20 cellular contexts compared by ENCODE assay signal in genomic region chr10:128130051-128130450, GRCh38. TPM values are rescaled to one million over a fixed set of nuclear protein-coding genes. Genes with fewer than 3 reads are reported as not detected.
A peak's percentile ranks its signal among the peaks of the same experiment; 100 is the strongest.
DNase-seq lines count a peak whose midpoint lies in the region; ATAC-seq, FAIRE-seq and TF ChIP-seq lines count a peak whose summit lies in the region.
"Had no signal": no experiment of that assay in that cellular context is flagged by ENCODE, and none has a peak within 500 bp of the region (broad histone marks: within the 10 kb centered on the region; RNA-seq: fewer than 3 reads in every experiment).

No MANE protein-coding gene starts in this region.

- peaks cover under 1% of the 10 kb centered on the region; the same call in 1 of the 2 replicates for H3K4me1 ChIP-seq in IMR-90 (ENCODE audit: control insufficient read depth, insufficient read depth, low read length)
- peaks cover 10% of the 10 kb centered on the region for H3K4me1 ChIP-seq in mammary epithelial cell (ENCODE audit: insufficient read depth, low read length)
- H3K4me1 ChIP-seq in keratinocyte (ENCODE audit: control insufficient read depth, extremely low read depth, insufficient read depth, low read length), result peaks cover 15% of the 10 kb centered on the region

- H2AFZ ChIP-seq in IMR-90 (replicated peaks; ENCODE audit: low read length, poor library complexity) (no peak overlapping the region), mammary epithelial cell (ENCODE audit: low read depth, low read length) (no peak overlapping the region), keratinocyte (ENCODE audit: control insufficient read depth, low read length) (no peak overlapping the region)

- H4K5ac ChIP-seq in IMR-90 (ENCODE audit: low read depth, low read length), result no peak overlapping the region

- no peak overlapping the region for H3K4ac ChIP-seq in IMR-90 (ENCODE audit: low read depth, low read length)

- H3K27ac ChIP-seq in IMR-90 (ENCODE audit: insufficient read depth, low read length) (no peak overlapping the region), mammary epithelial cell (ENCODE audit: insufficient read depth, low read depth, low read length) (no peak overlapping the region), keratinocyte (ENCODE audit: control insufficient read depth, insufficient read depth, low read length) (no peak overlapping the region)
- H3K27ac ChIP-seq: gastroesophageal sphincter, Peyer's patch had no signal

- H3K14ac ChIP-seq in IMR-90 (replicated peaks; ENCODE audit: low read depth, low read length), result no peak overlapping the region

- dilution Hi-C loops in IMR-90 (cut with HindIII; ENCODE audit: low sequenced_read_pairs, unreplicated experiment) (no loop called here), mammary epithelial cell (cut with HindIII; ENCODE audit: low sequenced_read_pairs) (no loop called here), keratinocyte (cut with MboI; ENCODE audit: extremely low pct_ligation_motif_present, low sequenced_read_pairs) (no loop called here)

- TF ChIP-seq POLR2A in IMR-90 (IDR thresholded peaks at IDR 0.05; ENCODE audit: low read depth, low read length), result no peak

- no peak overlapping the region for H2BK5ac ChIP-seq in IMR-90 (ENCODE audit: low read depth, low read length, poor library complexity, severe bottlenecking)

- BruUV-seq in IMR-90 (replicated peaks; lab: Mats Ljungman, UMichigan), result no TSS peak
- BruUV-seq in mammary epithelial cell (replicated peaks; lab: Mats Ljungman, UMichigan), result no TSS peak

- H3K79me2 ChIP-seq in mammary epithelial cell (ENCODE audit: insufficient read depth, low read length) (peaks cover 11% of the 10 kb centered on the region), keratinocyte (ENCODE audit: control insufficient read depth, insufficient read depth, low read length) (peaks cover 10% of the 10 kb centered on the region)

- H3K27me3 ChIP-seq in IMR-90 (ENCODE audit: control insufficient read depth, insufficient read depth, low read length) (no peaks in the 10 kb centered on the region; the same call in 1 of the 2 replicates), mammary epithelial cell (ENCODE audit: insufficient read depth, low read length) (no peaks in the 10 kb centered on the region), keratinocyte (ENCODE audit: control insufficient read depth, extremely low read depth, insufficient read depth, low read length) (no peaks in the 10 kb centered on the region)
- H3K27me3 ChIP-seq: Peyer's patch had no signal

- H2BK15ac ChIP-seq in IMR-90 (ENCODE audit: low read depth, low read length), result no peak overlapping the region

- DNase-seq in AG10803 (ENCODE audit: low read depth) (peak; percentile 69), IMR-90 (peak; percentile 51), mammary epithelial cell (peak; percentile 48), keratinocyte (ENCODE audit: low read depth, low spot score) (no peak), GM13976 (ENCODE audit: low spot score) (no peak), GM10248 (ENCODE audit: extremely low spot score) (no peak)
- DNase-seq in activated CD4-positive, alpha-beta T cell treated with anti-CD3 and anti-CD28 coated beads, Interleukin-2, amount 50 U/mL, for 1 hour, result no peak
- DNase-seq: activated CD4-positive, CD25-positive, alpha-beta regulatory T cell treated with anti-CD3 and anti-CD28 coated beads, Interleukin-2, amount 50 U/mL, for 72 hours; CD8-positive, alpha-beta memory T cell; DND-41; GOT3; left ventricle myocardium superior; NCI-H774; occipital lobe; Peyer's patch; right cardiac atrium; stimulated activated naive CD8-positive, alpha-beta T cell treated with anti-CD3 and anti-CD28 coated beads, Interleukin-15, Interleukin-2, amounts not matched to agents 100 U/mL and 50 U/mL, for 24 hours had no signal

- H3K4me2 ChIP-seq in IMR-90 (ENCODE audit: low read depth, low read length), result no peak overlapping the region
- no peak overlapping the region for H3K4me2 ChIP-seq in mammary epithelial cell (ENCODE audit: insufficient read depth, low read depth, low read length)
- H3K4me2 ChIP-seq in keratinocyte (ENCODE audit: control insufficient read depth, extremely low read depth, insufficient read depth, low read depth, low read length), result peak overlapping the region; percentile 48

- H4K91ac ChIP-seq in IMR-90 (ENCODE audit: insufficient read depth, low read depth, low read length), result no peak overlapping the region

- H3K36me3 ChIP-seq in IMR-90 (ENCODE audit: control insufficient read depth, insufficient read depth, low read length) (no peaks in the 10 kb centered on the region), mammary epithelial cell (ENCODE audit: insufficient read depth, low read length) (no peaks in the 10 kb centered on the region), keratinocyte (ENCODE audit: control insufficient read depth in 2 of 2, extremely low read depth in 1 of 2, insufficient read depth in 2 of 2, low read length in 2 of 2) (no peaks in the 10 kb centered on the region)
- H3K36me3 ChIP-seq: gastroesophageal sphincter, Peyer's patch had no signal

- H3K9ac ChIP-seq in IMR-90 (ENCODE audit: low read depth, low read length), result no peak overlapping the region
- no peak overlapping the region for H3K9ac ChIP-seq in mammary epithelial cell (ENCODE audit: insufficient read depth, low read length)
- no peak overlapping the region for H3K9ac ChIP-seq in keratinocyte (ENCODE audit: control insufficient read depth, extremely low read depth, insufficient read depth, low read length)

- TF ChIP-seq CTCF in AG10803 (conservative IDR thresholded peaks at IDR 0.05; ENCODE audit: low read length), result no peak
- no peak for TF ChIP-seq CTCF in IMR-90 (conservative IDR thresholded peaks at IDR 0.05; ENCODE audit: low read depth, low read length)
- no peak for TF ChIP-seq CTCF in mammary epithelial cell (conservative IDR thresholded peaks at IDR 0.05 in 1 of 2, IDR thresholded peaks at IDR 0.05 in 1 of 2; ENCODE audit: extremely low read depth in 1 of 2, insufficient read depth in 1 of 2, low read depth in 1 of 2, low read length in 2 of 2)
- TF ChIP-seq CTCF in keratinocyte (optimal IDR thresholded peaks at IDR 0.05 in 1 of 3, IDR thresholded peaks at IDR 0.05 in 1 of 3, conservative IDR thresholded peaks at IDR 0.05 in 1 of 3; ENCODE audit: extremely low read depth in 1 of 3, insufficient read depth in 2 of 3, low read length in 3 of 3), result no peak
- TF ChIP-seq CTCF in GM13976 (IDR thresholded peaks at IDR 0.05; ENCODE audit: borderline replicate concordance, control extremely low read depth, extremely low read depth, insufficient read depth, missing control alignments), result no peak
- no peak for TF ChIP-seq CTCF in GM10248 (IDR thresholded peaks at IDR 0.05; ENCODE audit: control extremely low read depth, extremely low read depth, low read depth, missing control alignments)

- no peak overlapping the region for H2AK9ac ChIP-seq in IMR-90 (replicated peaks; ENCODE audit: low read depth, low read length, poor library complexity)

- no peak overlapping the region for H2BK120ac ChIP-seq in IMR-90 (ENCODE audit: low read depth, low read length)

- H2BK20ac ChIP-seq in IMR-90 (ENCODE audit: low read depth, low read length), result no peak overlapping the region

- H4K8ac ChIP-seq in IMR-90 (ENCODE audit: low read depth in 2 of 2, low read length in 2 of 2), result no peak overlapping the region

- CTCF ChIA-PET in IMR-90 (lab: Yijun Ruan, JAX) (no interaction called here), mammary epithelial cell (lab: Charles Lee; ENCODE audit: low non-redundant PET) (no interaction called here), GM10248 (lab: Yijun Ruan, JAX) (interaction anchor here (0.8 to 1.7 kb wide), 4 partner anchors 11 to 51 kb away, joined by 3 to 5 read pairs (median 4); no protein-coding TSS in a partner anchor)

- H3K9me1 ChIP-seq in IMR-90 (ENCODE audit: insufficient read depth, low read length) (no peaks in the 10 kb centered on the region), keratinocyte (ENCODE audit: control insufficient read depth, extremely low read depth, insufficient read depth, low read length) (no peaks in the 10 kb centered on the region)

- ATAC-seq in IMR-90 (ENCODE audit: low read depth) (peak; percentile 27; the same call in 1 of the 2 replicates), HG02642 (IDR thresholded peaks at IDR 0.05; ENCODE audit: poor library complexity, unreplicated experiment) (no peak)
- ATAC-seq: gastroesophageal sphincter; left ventricle myocardium superior; right cardiac atrium; SK-N-SH treated with all-trans-retinoic acid at 6 μM for 48 hours; stimulated activated naive CD8-positive, alpha-beta T cell treated with anti-CD3 and anti-CD28 coated beads, Interleukin-15, Interleukin-2, amounts not matched to agents 100 U/mL and 50 U/mL, for 24 hours had no signal

- WGBS in IMR-90 (ENCODE audit: extremely low coverage in 2 of 2, insufficient read length in 1 of 2), 2 experiments, result no CpG with 5 or more reads among the region's 1 CpG
- WGBS in mammary epithelial cell (ENCODE audit: low coverage, missing lambda C conversion rate), result 0% methylated on average over 1 of the region's 1 CpG

- H3K9me3 ChIP-seq in IMR-90 (ENCODE audit: control insufficient read depth, insufficient read depth, low read length) (no peaks in the 10 kb centered on the region), mammary epithelial cell (replicated peaks; ENCODE audit: insufficient read depth, low read length) (no peaks in the 10 kb centered on the region), keratinocyte (ENCODE audit: control insufficient read depth, low read depth, low read length) (no peaks in the 10 kb centered on the region)
- H3K9me3 ChIP-seq: gastroesophageal sphincter, Peyer's patch had no signal

- in situ Hi-C loops in IMR-90 (cut with MboI; ENCODE audit: low sequenced_read_pairs) (no loop called here), mammary epithelial cell (cut with MboI; ENCODE audit: low sequenced_read_pairs in 2 of 2) (loop anchor here in 1 of 2 donors (25.0 kb wide), 1 partner anchor 218 kb away; the partner anchor contains the start of gene PTPRE), GM13976 (cut with MboI; ENCODE audit: low sequenced_read_pairs, unreplicated experiment) (no loop called here)

- intact Hi-C loops in IMR-90 (cut with micrococcal nuclease), result no loop called here
- intact Hi-C loops in mammary epithelial cell (cut with micrococcal nuclease), result no loop called here

- no peak for TF ChIP-seq RAD21 in IMR-90 (IDR thresholded peaks at IDR 0.05; ENCODE audit: low read length)

- no peak overlapping the region for H3K56ac ChIP-seq in IMR-90 (ENCODE audit: extremely low read depth, insufficient read depth, low read length)

- no peak overlapping the region for H2AK5ac ChIP-seq in IMR-90 (ENCODE audit: low read depth, low read length)

- no peaks in the 10 kb centered on the region for H3K79me1 ChIP-seq in IMR-90 (ENCODE audit: low read depth in 1 of 2, low read length in 2 of 2)

- H4K20me1 ChIP-seq in IMR-90 (ENCODE audit: insufficient read depth, low read length), result no peaks in the 10 kb centered on the region
- no peaks in the 10 kb centered on the region for H4K20me1 ChIP-seq in mammary epithelial cell (ENCODE audit: insufficient read depth, low read length)
- no peaks in the 10 kb centered on the region for H4K20me1 ChIP-seq in keratinocyte (ENCODE audit: control insufficient read depth, extremely low read depth, insufficient read depth, low read length)

- H3K4me3 ChIP-seq in AG10803 (ENCODE audit: low read length) (no peak overlapping the region), IMR-90 (ENCODE audit: insufficient read depth, low read depth, low read length) (no peak overlapping the region), mammary epithelial cell (replicated peaks in 1 of 3; ENCODE audit: insufficient read depth in 1 of 3, low read depth in 2 of 3, low read length in 3 of 3) (no peak overlapping the region), keratinocyte (ENCODE audit: control insufficient read depth in 2 of 3, extremely low read depth in 1 of 3, insufficient read depth in 2 of 3, low read depth in 1 of 3, low read length in 3 of 3) (no peak overlapping the region)
- H3K4me3 ChIP-seq: gastroesophageal sphincter, Peyer's patch had no signal

- no peak overlapping the region for H3K23ac ChIP-seq in IMR-90 (ENCODE audit: low read depth, low read length)

- POLR2A ChIA-PET in IMR-90 (lab: Charles Lee; ENCODE audit: unreplicated experiment) (no interaction called here), GM10248 (lab: Yijun Ruan, JAX) (no interaction called here)

- FAIRE-seq in keratinocyte (lab: Jason Lieb, UNC), result peak; percentile 9

- H3K18ac ChIP-seq in IMR-90 (ENCODE audit: low read depth, low read length), result no peak overlapping the region

RNA-seq across cellular contexts. Expression of gene MKI67, which starts 3.8 kb away (rescaled TPM):
- total RNA-seq in IMR-90 (2012; rRNA removed) (36.4 and 39.2 TPM in 2 replicates), mammary epithelial cell (10 to 100 TPM in 1 of 2 donors, 1 to 10 TPM in 1; 1.3 to 88.5 TPM)
- polyA plus RNA-seq in IMR-90 (2012; rRNA removed) (13.0 and 13.5 TPM in 2 replicates), mammary epithelial cell (20.8 TPM), keratinocyte (0.95 to 12.2 TPM (median 10.4 TPM) in 3 replicates)
- 2.6 and 4.3 TPM in 2 replicates for polyA plus RNA-seq in IMR-90 (2012; cell fraction: cytosol; rRNA removed)
- polyA plus RNA-seq in IMR-90 (2012; cell fraction: nucleus; rRNA removed; ENCODE audit: low replicate concordance), result 3.8 and 11.3 TPM in 2 replicates
- polyA minus RNA-seq in mammary epithelial cell (70.7 TPM), keratinocyte (1.1 to 19.1 TPM (median 11.9 TPM) in 3 replicates)
- 0.26 TPM for polyA plus RNA-seq in keratinocyte (2011; ENCODE audit: low read depth)
- 2.1 and 2.9 TPM in 2 replicates for polyA plus RNA-seq in keratinocyte (2011; cell fraction: cytosol; rRNA removed)
- polyA plus RNA-seq in keratinocyte (2011; cell fraction: nucleus; rRNA removed), result 5.8 and 7.6 TPM in 2 replicates
- 0.08 and 17.2 TPM in 2 replicates for polyA plus RNA-seq in keratinocyte (2012; ENCODE audit: low replicate concordance)
- polyA minus RNA-seq in keratinocyte (2011; cell fraction: cytosol; rRNA and poly(A)+ RNA removed), result 2.9 TPM
- polyA minus RNA-seq in keratinocyte (2011; cell fraction: nucleus; rRNA and poly(A)+ RNA removed), result 3.5 and 6.3 TPM in 2 replicates

Comparison
In these comparisons a context has a peak if more than half of its experiments do, and no peak if none do; other contexts are left out.
1. DNase-seq: peak in AG10803 (single experiment), IMR-90 (single experiment) and mammary epithelial cell (single experiment); none in keratinocyte (single experiment), GM13976 (single experiment), GM10248 (single experiment) and activated CD4-positive, alpha-beta T cell treated with anti-CD3 and anti-CD28 coated beads, Interleukin-2, amount 50 U/mL, for 1 hour (single experiment).